ENCODE assay signal across 6 cellular contexts in the genomic region with DNA sequence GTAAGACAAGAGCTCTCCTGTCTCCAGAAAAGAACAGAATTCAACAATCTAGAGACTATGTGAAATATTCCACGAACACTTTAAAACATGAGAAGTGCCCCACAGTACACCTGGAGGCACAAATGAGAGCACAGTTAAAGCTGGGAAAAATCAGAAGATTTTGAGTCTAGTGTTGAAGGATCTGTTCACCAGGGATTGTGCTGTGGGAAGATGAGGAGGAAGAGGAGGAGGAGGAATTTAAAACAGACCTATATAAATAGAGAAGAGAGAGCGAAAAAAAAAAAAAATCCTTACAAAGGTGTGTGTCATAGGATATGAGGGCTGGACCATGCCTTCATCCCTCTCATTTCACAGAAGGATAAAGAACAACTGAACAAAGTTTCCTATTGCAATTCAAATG.
"Had no signal": no experiment of that assay in that cellular context is flagged by ENCODE, and none has a peak within 500 bp of the region (broad histone marks: within the 10 kb centered on the region; RNA-seq: fewer than 3 reads in every experiment).

No MANE protein-coding gene starts in this region.

- H2AFZ ChIP-seq: GM23338 had no signal

- H3K9ac ChIP-seq: KMS-11 had no signal

- H3K4me3 ChIP-seq: GM23338 had no signal

- H3K9me3 Mint-ChIP-seq: GM23338, H9 had no signal

- H3K27ac ChIP-seq: KMS-11 had no signal

- DNase-seq: H9, HCEC 1CT, KBM-7 had no signal

- H3K27ac Mint-ChIP-seq: GM23338, IgD-negative memory B cell had no signal

- ATAC-seq: GM23338 had no signal

- H3K4me3 Mint-ChIP-seq: GM23338, H9, IgD-negative memory B cell had no signal

- H3K27me3 Mint-ChIP-seq: IgD-negative memory B cell had no signal

- H3K36me3 Mint-ChIP-seq: IgD-negative memory B cell had no signal

- H3K4me2 ChIP-seq: GM23338, KMS-11 had no signal
